In genomic region chr20:24379116-24379927, GRCh38 we compare ENCODE assay signal across 12 cellular contexts.
DNase-seq lines count a peak whose midpoint lies in the region; ATAC-seq, FAIRE-seq and TF ChIP-seq lines count a peak whose summit lies in the region.
"Had no signal": no experiment of that assay in that cellular context is flagged by ENCODE, and none has a peak within 500 bp of the region (broad histone marks: within the 10 kb centered on the region; RNA-seq: fewer than 3 reads in every experiment).

No MANE protein-coding gene starts in this region.

- no peak for FAIRE-seq in A549 (lab: Jason Lieb, UNC)

- POLR2A ChIA-PET in A549 (lab: Yijun Ruan, JAX) = interaction anchor here (1.0 kb wide), 1 partner anchor 91 kb away, joined by 3 read pairs; no protein-coding TSS in a partner anchor

- TF ChIP-seq CTCF in A549 (IDR thresholded peaks at IDR 0.05) (no peak), chondrocyte (IDR thresholded peaks at IDR 0.05) (no peak)

- H3K27ac ChIP-seq in A549 = peak overlapping the region; percentile 39 to 50; a peak in 3 of 6 replicates
- H3K27ac ChIP-seq: adrenal gland; BLaER1 treated with 17β-estradiol and CSF1 and Interleukin-3, amounts not matched to agents 10 nM and 100 nM had no signal

- no peak for TF ChIP-seq RAD21 in A549 (conservative IDR thresholded peaks at IDR 0.05 in 1 of 2, IDR thresholded peaks at IDR 0.05 in 1 of 2)

- no peak overlapping the region for H3K4me3 Mint-ChIP-seq in chondrocyte (ENCODE audit: unreplicated experiment)

- H3K4me3 ChIP-seq in A549 = no peak overlapping the region
- H3K4me3 ChIP-seq: adrenal gland; BLaER1 treated with 17β-estradiol and CSF1 and Interleukin-3, amounts not matched to agents 10 nM and 100 nM; mucosa of descending colon had no signal

- 18% methylated on average over 7 of the region's 7 CpGs for WGBS in A549 (ENCODE audit: missing lambda C conversion rate)

- no peaks in the 10 kb centered on the region for H3K27me3 Mint-ChIP-seq in chondrocyte (ENCODE audit: low read depth)

- H3K4me2 ChIP-seq in A549 = peak overlapping the region; percentile 50
- H3K4me2 ChIP-seq: BLaER1 treated with 17β-estradiol and CSF1 and Interleukin-3, amounts not matched to agents 10 nM and 100 nM had no signal

- H3K36me3 Mint-ChIP-seq in chondrocyte (ENCODE audit: low read depth) = no peaks in the 10 kb centered on the region

- ATAC-seq in A549 (peak; percentile 71 to 73), GM19035 (IDR thresholded peaks at IDR 0.05; ENCODE audit: unreplicated experiment) (no peak)
- ATAC-seq: mucosa of descending colon had no signal

- H3K4me1 Mint-ChIP-seq in chondrocyte (ENCODE audit: low read depth) = peaks cover 23% of the 10 kb centered on the region

- no peaks in the 10 kb centered on the region for H3K9me3 Mint-ChIP-seq in chondrocyte (ENCODE audit: low read depth)

- no peaks in the 10 kb centered on the region for H3K9me3 ChIP-seq in A549
- H3K9me3 ChIP-seq: adrenal gland; BLaER1 treated with 17β-estradiol and CSF1 and Interleukin-3, amounts not matched to agents 10 nM and 100 nM; mucosa of descending colon had no signal

- TF ChIP-seq POLR2A in A549 (IDR thresholded peaks at IDR 0.05; ENCODE audit: low read length) = no peak

- no peak for TF ChIP-seq EP300 in A549 (IDR thresholded peaks at IDR 0.05)

- H3K4me1 ChIP-seq in A549 = peaks cover 23% of the 10 kb centered on the region; the same call in 2 of the 3 replicates
- H3K4me1 ChIP-seq: adrenal gland had no signal

- DNase-seq in A549 (ENCODE audit: low read depth in 1 of 2, low spot score in 1 of 2) (peak in 1 of 2 experiments; percentile 15), Kasumi-1 (lab: John Stamatoyannopoulos, UW) (peak; percentile 20 to 27), chondrocyte (ENCODE audit: low spot score) (no peak), medulla oblongata (ENCODE audit: extremely low spot score) (peak; percentile 48), NCI-H2029 (lab: John Stamatoyannopoulos, UW) (no peak), NCI-H1048 (lab: John Stamatoyannopoulos, UW) (no peak), SIG-M5 (lab: John Stamatoyannopoulos, UW) (no peak)
- DNase-seq: mucosa of descending colon, NCI-H2107 had no signal

- peak overlapping the region; percentile 96 for H3K27ac Mint-ChIP-seq in chondrocyte (ENCODE audit: unreplicated experiment)

- CTCF ChIA-PET in A549 (lab: Yijun Ruan, JAX) = interaction anchor here (0.6 kb wide), 1 partner anchor 730 kb away, joined by 3 read pairs; no protein-coding TSS in a partner anchor

TF ChIP-seq in A549, 52 proteins besides CTCF, POLR2A, EP300 and RAD21:
- TF ChIP-seq ZSCAN20 (CRISPR knock-in tag; IDR thresholded peaks at IDR 0.05) (no peak), FOXS1 (CRISPR knock-in tag; IDR thresholded peaks at IDR 0.05) (no peak), FOSL2 (IDR thresholded peaks at IDR 0.05) (0 out of 2 replicates have a peak, but pooled peaks have one; percentile 9), FOSL2 (CRISPR knock-in tag; IDR thresholded peaks at IDR 0.05) (peak; percentile 57), TP53 (CRISPR knock-in tag; IDR thresholded peaks at IDR 0.05) (no peak), NPAS2 (CRISPR knock-in tag; IDR thresholded peaks at IDR 0.05; ENCODE audit: borderline replicate concordance) (no peak), EHMT2 (IDR thresholded peaks at IDR 0.05; ENCODE audit: low read depth) (no peak)

Comparison
In these comparisons a context has a peak if more than half of its experiments do, and no peak if none do; other contexts are left out.
1. DNase-seq: peak in Kasumi-1 (2 of 2) and medulla oblongata (single experiment); none in chondrocyte (single experiment), NCI-H2029 (single experiment), NCI-H1048 (single experiment) and SIG-M5 (single experiment).